13 cellular contexts compared by ENCODE assay signal in genomic region chrX:87409113-87409841, GRCh38.
DNase-seq lines count a peak whose midpoint lies in the region; ATAC-seq and TF ChIP-seq lines count a peak whose summit lies in the region.
"Had no signal": no experiment of that assay in that cellular context is flagged by ENCODE, and none has a peak within 500 bp of the region (broad histone marks: within the 10 kb centered on the region; RNA-seq: fewer than 3 reads in every experiment).

No MANE protein-coding gene starts in this region.

- H3K27me3 Mint-ChIP-seq in stimulated activated memory B cell treated with anti-CD40 and anti-IgM and Interleukin-4, amounts not matched to agents 10 μg/mL and 1 μg/mL and 100 μg/mL, for 72 hours: no peaks in the 10 kb centered on the region
- H3K27me3 Mint-ChIP-seq: activated CD8-positive, alpha-beta T cell treated with anti-CD3 and anti-CD28 coated beads for 36 hours had no signal

- no peak overlapping the region for H3K4me3 Mint-ChIP-seq in stimulated activated memory B cell treated with anti-CD40 and anti-IgM and Interleukin-4, amounts not matched to agents 10 μg/mL and 1 μg/mL and 100 μg/mL, for 72 hours
- H3K4me3 Mint-ChIP-seq: activated CD8-positive, alpha-beta T cell treated with anti-CD3 and anti-CD28 coated beads for 36 hours; natural killer cell had no signal

- H3K9ac ChIP-seq in colonic mucosa (ENCODE audit: low read depth in 2 of 2, low read length in 2 of 2): no peak overlapping the region

- H3K27me3 ChIP-seq in colonic mucosa (no peaks in the 10 kb centered on the region), aorta (ENCODE audit: control insufficient read depth in 1 of 2, insufficient read depth in 2 of 2, low read length in 1 of 2) (no peaks in the 10 kb centered on the region)

- no peak overlapping the region for H3K27ac Mint-ChIP-seq in stimulated activated memory B cell treated with anti-CD40 and anti-IgM and Interleukin-4, amounts not matched to agents 10 μg/mL and 1 μg/mL and 100 μg/mL, for 72 hours
- H3K27ac Mint-ChIP-seq: activated CD8-positive, alpha-beta T cell treated with anti-CD3 and anti-CD28 coated beads for 36 hours; natural killer cell had no signal

- H3K9me3 ChIP-seq in colonic mucosa (no peaks in the 10 kb centered on the region), aorta (ENCODE audit: control insufficient read depth, low read length) (no peaks in the 10 kb centered on the region)

- H3K4me1 ChIP-seq in colonic mucosa (no peaks in the 10 kb centered on the region), aorta (ENCODE audit: control insufficient read depth in 1 of 2, insufficient read depth in 2 of 2, low read length in 2 of 2) (no peaks in the 10 kb centered on the region)

- H3K4me3 ChIP-seq in colonic mucosa (no peak overlapping the region), lower leg skin (ENCODE audit: low read depth, poor library complexity, severe bottlenecking) (no peak overlapping the region), aorta (ENCODE audit: low read length in 2 of 2) (no peak overlapping the region)
- H3K4me3 ChIP-seq: dorsolateral prefrontal cortex, GM12878 had no signal

- TF ChIP-seq CTCF in colonic mucosa (IDR thresholded peaks at IDR 0.05) (no peak), lower leg skin (IDR thresholded peaks at IDR 0.05) (no peak)

- TF ChIP-seq POLR2A in lower leg skin (IDR thresholded peaks at IDR 0.05): no peak

- 56 to 67% methylated on average over 7 of the region's 7 CpGs for WGBS in lower leg skin, 2 donors
- WGBS in aorta, 2 donors: 14 to 26% methylated on average over 7 of the region's 7 CpGs

- DNase-seq in Right ventricle myocardium inferior (ENCODE audit: missing footprints) (peak; percentile 34), cardiac septum (ENCODE audit: low spot score) (no peak), colonic mucosa (peak; percentile 18), lower leg skin (ENCODE audit: low spot score in 2 of 2) (peak; percentile 15 to 78), aorta (peak; percentile 83 to 90), germinal center (ENCODE audit: low spot score) (no peak)
- DNase-seq: activated CD8-positive, alpha-beta T cell treated with anti-CD3 and anti-CD28 coated beads for 36 hours; natural killer cell; NCI-H2171 had no signal

- peak; percentile 56 for ATAC-seq in Right ventricle myocardium inferior
- ATAC-seq in aorta (ENCODE audit: low FRiP score): peak; percentile 83
- no peak for ATAC-seq in GM18873 (IDR thresholded peaks at IDR 0.05; ENCODE audit: low FRiP score, unreplicated experiment)
- no peak for ATAC-seq in stimulated activated memory B cell treated with anti-CD40 and anti-IgM and Interleukin-4, amounts not matched to agents 10 μg/mL and 1 μg/mL and 100 μg/mL, for 72 hours
- ATAC-seq: activated CD8-positive, alpha-beta T cell treated with anti-CD3 and anti-CD28 coated beads for 36 hours; GM12878; natural killer cell had no signal

- H3K36me3 Mint-ChIP-seq in stimulated activated memory B cell treated with anti-CD40 and anti-IgM and Interleukin-4, amounts not matched to agents 10 μg/mL and 1 μg/mL and 100 μg/mL, for 72 hours: no peaks in the 10 kb centered on the region
- H3K36me3 Mint-ChIP-seq: natural killer cell had no signal

- peaks cover 5% of the 10 kb centered on the region for H3K9me3 Mint-ChIP-seq in stimulated activated memory B cell treated with anti-CD40 and anti-IgM and Interleukin-4, amounts not matched to agents 10 μg/mL and 1 μg/mL and 100 μg/mL, for 72 hours

- H3K27ac ChIP-seq in colonic mucosa (no peak overlapping the region), aorta (ENCODE audit: low read depth in 1 of 2, low read length in 2 of 2) (peak overlapping the region; percentile 26 to 63)
- H3K27ac ChIP-seq: dorsolateral prefrontal cortex had no signal

- intact Hi-C loops in Right ventricle myocardium inferior (cut with DNase I) (no loop called here), cardiac septum (cut with DNase I) (no loop called here), colonic mucosa (cut with DNase I) (no loop called here), lower leg skin (cut with DNase I; ENCODE audit: low total_unique reads) (no loop called here), aorta (cut with DNase I) (no loop called here)

- no peaks in the 10 kb centered on the region for H3K4me1 Mint-ChIP-seq in stimulated activated memory B cell treated with anti-CD40 and anti-IgM and Interleukin-4, amounts not matched to agents 10 μg/mL and 1 μg/mL and 100 μg/mL, for 72 hours
- H3K4me1 Mint-ChIP-seq: natural killer cell had no signal

- no peaks in the 10 kb centered on the region for H3K36me3 ChIP-seq in colonic mucosa
- H3K36me3 ChIP-seq in aorta (ENCODE audit: control insufficient read depth in 1 of 2, insufficient read depth in 2 of 2, low read length in 1 of 2): no peaks in the 10 kb centered on the region

Comparison
In these comparisons a context has a peak if more than half of its experiments do, and no peak if none do; other contexts are left out.
1. DNase-seq: peak in Right ventricle myocardium inferior (single experiment), colonic mucosa (single experiment), lower leg skin (2 of 2) and aorta (2 of 2); none in cardiac septum (single experiment) and germinal center (single experiment).
2. ATAC-seq: peak in Right ventricle myocardium inferior (single experiment) and aorta (single experiment); none in GM18873 (single experiment) and stimulated activated memory B cell treated with anti-CD40 and anti-IgM and Interleukin-4, amounts not matched to agents 10 μg/mL and 1 μg/mL and 100 μg/mL, for 72 hours (single experiment).